Comparison of ENCODE assay signal across 13 cellular contexts in the genomic region with DNA sequence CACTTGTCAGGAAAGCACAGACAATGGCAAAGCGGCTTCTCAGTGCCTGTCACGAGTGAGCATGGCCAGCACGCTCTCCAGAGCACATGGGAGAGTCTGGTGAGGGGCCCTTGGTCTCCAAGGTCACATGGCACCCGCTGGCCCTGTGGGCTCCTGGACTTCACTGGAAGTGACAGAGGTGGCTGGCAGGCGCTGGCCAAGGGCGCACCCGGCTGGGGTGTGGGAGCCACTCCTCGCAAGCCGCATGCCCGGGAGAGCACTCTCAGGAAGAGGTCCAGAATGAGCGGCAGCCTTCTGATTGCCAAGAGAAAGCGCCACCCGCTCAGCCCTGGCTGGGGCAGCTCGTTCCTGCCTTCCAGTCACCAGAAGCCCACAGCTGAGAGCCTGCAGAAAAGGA. TPM values are rescaled to one million over a fixed set of nuclear protein-coding genes. Genes with fewer than 3 reads are reported as not detected.
DNase-seq lines count a peak whose midpoint lies in the region; ATAC-seq, FAIRE-seq and TF ChIP-seq lines count a peak whose summit lies in the region.
"Had no signal": no experiment of that assay in that cellular context is flagged by ENCODE, and none has a peak within 500 bp of the region (broad histone marks: within the 10 kb centered on the region; RNA-seq: fewer than 3 reads in every experiment).

No MANE protein-coding gene starts in this region.

- H3K36me3 ChIP-seq in muscle layer of colon (ENCODE audit: insufficient read depth, low read length) (no peaks in the 10 kb centered on the region), tibial artery (peaks cover 0 to 13% (median 10%) of the 10 kb centered on the region in 3 donors), osteoblast (ENCODE audit: insufficient read depth, low read length) (no peaks in the 10 kb centered on the region)

- DNase-seq in anterior cingulate cortex (lab: John Stamatoyannopoulos, UW): peak in 37 of 58 donors; percentile 14 to 63 (median 45)
- peak; percentile 81 for DNase-seq in Right ventricle myocardium superior
- peak in 1 of 2 donors; percentile 93 for DNase-seq in tibial artery
- DNase-seq in osteoblast (ENCODE audit: insufficient read length, low spot score, missing footprints): no peak
- no peak for DNase-seq in omental fat pad (ENCODE audit: low spot score)
- DNase-seq in HTR-8/SVneo (ENCODE audit: insufficient read length, low spot score): no peak
- DNase-seq: activated naive CD4-positive, alpha-beta T cell treated with Interleukin-2 at 50 U/mL for 16 hours; CD4-positive, CD25-positive, alpha-beta regulatory T cell; DND-41; IMR-90; NCI-H1092 had no signal

- H3K27ac ChIP-seq in muscle layer of colon (ENCODE audit: low read depth, low read length) (peak overlapping the region; percentile 61), tibial artery (peak overlapping the region; percentile 82 to 87), osteoblast (ENCODE audit: low read depth, low read length) (no peak overlapping the region)

- no peaks in the 10 kb centered on the region for H3K27me3 ChIP-seq in muscle layer of colon (ENCODE audit: control insufficient read depth in 1 of 2, insufficient read depth in 2 of 2, low read length in 2 of 2)
- no peaks in the 10 kb centered on the region for H3K27me3 ChIP-seq in tibial artery
- no peaks in the 10 kb centered on the region for H3K27me3 ChIP-seq in osteoblast (ENCODE audit: insufficient read depth, low read length)

- H3K9ac ChIP-seq in muscle layer of colon (ENCODE audit: low read length): no peak overlapping the region

- FAIRE-seq in HTR-8/SVneo (lab: Jason Lieb, UNC): no peak

- H3K4me1 ChIP-seq in muscle layer of colon (ENCODE audit: insufficient read depth, low read length): peaks cover 52% of the 10 kb centered on the region
- H3K4me1 ChIP-seq in tibial artery: peaks cover 0 to 75% (median 65%) of the 10 kb centered on the region in 4 donors
- H3K4me1 ChIP-seq in osteoblast (ENCODE audit: insufficient read depth, low read length): peaks cover 6% of the 10 kb centered on the region

- TF ChIP-seq CTCF in tibial artery (IDR thresholded peaks at IDR 0.05) (no peak), osteoblast (IDR thresholded peaks at IDR 0.05; ENCODE audit: extremely low read depth, low read depth, low read length) (no peak), omental fat pad (IDR thresholded peaks at IDR 0.05) (no peak)

- H3K4me3 ChIP-seq in muscle layer of colon (ENCODE audit: low read depth in 1 of 2, low read length in 2 of 2): no peak overlapping the region
- peak overlapping the region in 1 of 2 donors; percentile 12 for H3K4me3 ChIP-seq in tibial artery
- H3K4me3 ChIP-seq in osteoblast (ENCODE audit: insufficient read depth, low read length): no peak overlapping the region

- intact Hi-C loops in Right ventricle myocardium superior (cut with DNase I) (no loop called here), tibial artery (cut with DNase I; ENCODE audit: low total_unique reads) (loop anchor here (2.0 kb wide), 1 partner anchor 17 kb away; the partner anchor contains the start of gene MOB2)

- H3K79me2 ChIP-seq in osteoblast (ENCODE audit: insufficient read depth, low read length): peaks cover 89% of the 10 kb centered on the region

- H3K9me3 ChIP-seq in muscle layer of colon (ENCODE audit: low read length): no peaks in the 10 kb centered on the region
- no peaks in the 10 kb centered on the region for H3K9me3 ChIP-seq in tibial artery
- H3K9me3 ChIP-seq in osteoblast (ENCODE audit: low read depth, low read length): no peaks in the 10 kb centered on the region

- peaks cover 85% of the 10 kb centered on the region for H4K20me1 ChIP-seq in osteoblast (ENCODE audit: insufficient read depth, low read length)

- no peak overlapping the region for H3K4me2 ChIP-seq in osteoblast (ENCODE audit: insufficient read depth, low read length)

- no peak overlapping the region for H2AFZ ChIP-seq in osteoblast (ENCODE audit: low read length)

- ATAC-seq in Right ventricle myocardium superior (ENCODE audit: poor library complexity) (peak; percentile 74), omental fat pad (ENCODE audit: low FRiP score) (no peak), HG03280 (IDR thresholded peaks at IDR 0.05; ENCODE audit: unreplicated experiment) (no peak)

RNA-seq across cellular contexts. Expression of gene MOB2, which starts 17.1 kb away (rescaled TPM):
- total RNA-seq in Right ventricle myocardium superior (46.1 TPM), osteoblast (28.2 and 29.8 TPM in 2 replicates), omental fat pad (10 to 100 TPM; 27.3 to 64.9 (median 34.1) TPM)

Comparison
In these comparisons a context has a peak if more than half of its experiments do, and no peak if none do; other contexts are left out.
1. DNase-seq: peak in anterior cingulate cortex (37 of 58) and Right ventricle myocardium superior (single experiment); none in osteoblast (single experiment), omental fat pad (single experiment) and HTR-8/SVneo (single experiment).